ENCODE assay signal across 25 cellular contexts in the genomic region with DNA sequence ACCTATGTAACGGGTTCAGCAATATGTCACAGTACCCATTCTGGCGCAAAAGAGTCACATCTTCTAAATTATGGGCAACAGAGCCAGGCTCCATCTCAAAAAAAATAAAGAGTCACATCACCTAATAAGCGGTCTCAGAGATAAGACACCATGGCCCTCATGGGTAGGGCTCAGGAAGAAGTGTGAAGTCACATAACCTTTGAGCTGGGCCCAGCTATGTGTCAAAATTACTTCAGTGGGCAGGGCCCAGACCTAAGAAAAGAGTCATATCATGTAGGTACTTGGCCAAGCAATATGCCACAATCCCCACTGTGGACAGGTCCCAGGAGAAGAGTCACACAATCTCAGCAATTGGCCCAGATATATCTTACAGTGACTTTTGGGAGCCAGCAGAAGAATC.
"Had no signal": no experiment of that assay in that cellular context is flagged by ENCODE, and none has a peak within 500 bp of the region (broad histone marks: within the 10 kb centered on the region; RNA-seq: fewer than 3 reads in every experiment).

No MANE protein-coding gene starts in this region.

- H3K4me1 Mint-ChIP-seq: activated CD8-positive, alpha-beta memory T cell treated with anti-CD3 and anti-CD28 coated beads, Interleukin-2, amount 10 ng/mL, durations not matched to agents 7 days and 5 days; central memory CD8-positive, alpha-beta T cell had no signal

- H3K9me3 ChIP-seq: esophagus squamous epithelium, gastroesophageal sphincter had no signal

- H3K27ac ChIP-seq: brain microvascular endothelial cell, epithelial cell of prostate, esophagus squamous epithelium, gastroesophageal sphincter, VCaP had no signal

- H3K36me3 Mint-ChIP-seq: activated CD8-positive, alpha-beta memory T cell treated with anti-CD3 and anti-CD28 coated beads, Interleukin-2, amount 10 ng/mL, durations not matched to agents 7 days and 5 days had no signal

- H3K4me3 Mint-ChIP-seq: activated CD8-positive, alpha-beta memory T cell treated with anti-CD3 and anti-CD28 coated beads, Interleukin-2, amount 10 ng/mL, durations not matched to agents 7 days and 5 days; activated CD8-positive, alpha-beta T cell treated with anti-CD3 and anti-CD28 coated beads for 36 hours; activated naive CD8-positive, alpha-beta T cell; central memory CD8-positive, alpha-beta T cell; WTC11 had no signal

- H3K27ac Mint-ChIP-seq: activated CD8-positive, alpha-beta memory T cell treated with anti-CD3 and anti-CD28 coated beads, Interleukin-2, amount 10 ng/mL, durations not matched to agents 7 days and 5 days; activated CD8-positive, alpha-beta T cell treated with anti-CD3 and anti-CD28 coated beads for 36 hours; activated naive CD8-positive, alpha-beta T cell; WTC11 had no signal

- DNase-seq: activated CD4-positive, alpha-beta T cell treated with anti-CD3 and anti-CD28 coated beads for 48 hours; activated CD4-positive, alpha-beta T cell treated with anti-CD3 and anti-CD28 coated beads, Interleukin-2, amount 50 U/mL, for 1 hour; activated CD4-positive, alpha-beta T cell treated with anti-CD3 and anti-CD28 coated beads, Interleukin-2, amount 50 U/mL, for 48 hours; activated CD8-positive, alpha-beta memory T cell treated with anti-CD3 and anti-CD28 coated beads, Interleukin-2, amount 10 ng/mL, durations not matched to agents 7 days and 5 days; activated CD8-positive, alpha-beta memory T cell treated with anti-CD3 and anti-CD28 coated beads, Interleukin-2, amount 50 U/mL, for 4 hours; activated CD8-positive, alpha-beta T cell treated with anti-CD3 and anti-CD28 coated beads for 36 hours; activated gamma-delta T cell; activated naive CD4-positive, alpha-beta T cell; activated naive CD4-positive, alpha-beta T cell treated with anti-CD3 and anti-CD28 coated beads, Interleukin-2, amount 50 U/mL, for 16 hours; activated T-cell treated with anti-CD3 and anti-CD28 coated beads, Interleukin-2, amount 50 U/mL, for 1 hour; activated T-cell treated with anti-CD3 and anti-CD28 coated beads, Interleukin-2, amount 50 U/mL, for 48 hours; amniotic stem cell; anterior cingulate cortex; brain microvascular endothelial cell; effector CD8-positive, alpha-beta T cell; esophagus squamous epithelium; foreskin melanocyte; T-helper 2 cell had no signal

- H3K4me3 ChIP-seq: esophagus squamous epithelium, gastroesophageal sphincter had no signal

- H3K9me3 Mint-ChIP-seq: activated CD8-positive, alpha-beta T cell treated with anti-CD3 and anti-CD28 coated beads for 36 hours; central memory CD8-positive, alpha-beta T cell; WTC11 had no signal

- H3K36me3 ChIP-seq: brain microvascular endothelial cell, esophagus squamous epithelium, gastroesophageal sphincter had no signal

- ATAC-seq: activated CD8-positive, alpha-beta memory T cell treated with anti-CD3 and anti-CD28 coated beads, Interleukin-2, amount 10 ng/mL, durations not matched to agents 7 days and 5 days; gastroesophageal sphincter; SK-N-SH treated with all-trans-retinoic acid at 6 μM for 48 hours; WTC11 had no signal

- H3K27me3 ChIP-seq: brain microvascular endothelial cell, esophagus squamous epithelium, gastroesophageal sphincter had no signal

- H3K4me1 ChIP-seq: esophagus squamous epithelium, gastroesophageal sphincter had no signal

- H3K27me3 Mint-ChIP-seq: activated CD8-positive, alpha-beta memory T cell treated with anti-CD3 and anti-CD28 coated beads, Interleukin-2, amount 10 ng/mL, durations not matched to agents 7 days and 5 days; activated CD8-positive, alpha-beta T cell treated with anti-CD3 and anti-CD28 coated beads for 36 hours; activated naive CD8-positive, alpha-beta T cell; central memory CD8-positive, alpha-beta T cell had no signal
